Comparison of ENCODE assay signal across 8 cellular contexts in genomic region chr13:67230774-67231480, GRCh38. TPM values are rescaled to one million over a fixed set of nuclear protein-coding genes. Genes with fewer than 3 reads are reported as not detected.
DNase-seq lines count a peak whose midpoint lies in the region; ATAC-seq and TF ChIP-seq lines count a peak whose summit lies in the region.

No MANE protein-coding gene starts in this region.

- H3K27me3 Mint-ChIP-seq in Calu3 (ENCODE audit: unreplicated experiment) (no peaks in the 10 kb centered on the region), MCF 10A (ENCODE audit: insufficient read depth, unreplicated experiment) (no peaks in the 10 kb centered on the region)

- H3K9me3 ChIP-seq in Peyer's patch = no peaks in the 10 kb centered on the region
- H3K9me3 ChIP-seq in iPS-20b (ENCODE audit: insufficient read depth, low read depth, low read length) = no peaks in the 10 kb centered on the region

- BruUV-seq in Calu3 (replicated peaks; lab: Mats Ljungman, UMichigan) (no TSS peak), MCF 10A (replicated peaks; lab: Mats Ljungman, UMichigan) (TSS peak; percentile 61)

- TF ChIP-seq POLR2A in Peyer's patch (IDR thresholded peaks at IDR 0.05) = no peak

- peaks cover 7% of the 10 kb centered on the region for H3K36me3 Mint-ChIP-seq in Calu3 (ENCODE audit: insufficient read depth, unreplicated experiment)
- peaks cover 14% of the 10 kb centered on the region for H3K36me3 Mint-ChIP-seq in MCF 10A (ENCODE audit: insufficient read depth, unreplicated experiment)

- TF ChIP-seq CTCF in Calu3 (IDR thresholded peaks at IDR 0.05; ENCODE audit: unreplicated experiment) (no peak), Peyer's patch (IDR thresholded peaks at IDR 0.05) (no peak), MCF 10A (IDR thresholded peaks at IDR 0.05; ENCODE audit: unreplicated experiment) (no peak)

- H3K27me3 ChIP-seq in Peyer's patch (no peaks in the 10 kb centered on the region), iPS-20b (ENCODE audit: insufficient read depth, low read length) (peaks cover 34% of the 10 kb centered on the region)

- ATAC-seq in GM19397 (IDR thresholded peaks at IDR 0.05; ENCODE audit: unreplicated experiment) (peak; percentile 39), HG03442 (IDR thresholded peaks at IDR 0.05; ENCODE audit: unreplicated experiment) (peak; percentile 32)

- H3K9ac ChIP-seq in iPS-20b (ENCODE audit: low read depth, low read length) = peak overlapping the region; percentile 79

- no peaks in the 10 kb centered on the region for H3K36me3 ChIP-seq in Peyer's patch
- H3K36me3 ChIP-seq in iPS-20b (ENCODE audit: insufficient read depth, low read depth, low read length) = no peaks in the 10 kb centered on the region

- H3K4me3 Mint-ChIP-seq in Calu3 (ENCODE audit: low read depth, unreplicated experiment) (no peak overlapping the region), MCF 10A (ENCODE audit: unreplicated experiment) (no peak overlapping the region)

- DNase-seq in Calu3 (peak; percentile 5), Peyer's patch (peak; percentile 18 to 61 (median 59)), MCF 10A (ENCODE audit: unreplicated experiment) (peak; percentile 69), skeletal muscle cell (ENCODE audit: low read depth) (peak; percentile 41), NK-92 (lab: John Stamatoyannopoulos, UW; ENCODE audit: unreplicated experiment) (no peak)

- H3K27ac ChIP-seq in Peyer's patch = peak overlapping the region; percentile 58 to 83 (median 72)
- H3K27ac ChIP-seq in iPS-20b (ENCODE audit: low read length) = no peak overlapping the region

- POLR2A ChIA-PET in MCF 10A (lab: Yijun Ruan, JAX) = interaction anchor here (0.6 to 1.3 kb wide), 7 partner anchors 108 to 571 kb away, joined by 3 to 4 read pairs (median 3); no protein-coding TSS in a partner anchor

- H3K27ac Mint-ChIP-seq in Calu3 (ENCODE audit: unreplicated experiment) = no peak overlapping the region
- no peak overlapping the region for H3K27ac Mint-ChIP-seq in MCF 10A (ENCODE audit: low read depth, unreplicated experiment)

- H3K4me1 ChIP-seq in Peyer's patch = peaks cover 0 to 8% (median 2%) of the 10 kb centered on the region in 4 donors
- peaks cover 17% of the 10 kb centered on the region for H3K4me1 ChIP-seq in iPS-20b (ENCODE audit: insufficient read depth, low read length)

- CTCF ChIA-PET in Calu3 (lab: Charles Lee) = interaction anchor here (0.6 kb wide), 1 partner anchor 27 kb away, joined by 3 read pairs; no protein-coding TSS in a partner anchor
- CTCF ChIA-PET in MCF 10A (lab: Yijun Ruan, JAX) = interaction anchor here (0.5 to 2.2 kb wide), 4 partner anchors 112 to 1231 kb away, joined by 3 to 6 read pairs (median 4); no protein-coding TSS in a partner anchor

- peak overlapping the region; percentile 50 to 77 (median 65) for H3K4me3 ChIP-seq in Peyer's patch
- peak overlapping the region; percentile 90 for H3K4me3 ChIP-seq in iPS-20b (ENCODE audit: low read length)
- H3K4me3 ChIP-seq in skeletal muscle cell (ENCODE audit: low read depth, low read length) = peak overlapping the region; percentile 99

- intact Hi-C loops in Calu3 (cut with micrococcal nuclease; ENCODE audit: unreplicated experiment) = loop anchor here (10.0 kb wide), 1 partner anchor 1576 kb away; no protein-coding TSS in a partner anchor
- intact Hi-C loops in MCF 10A (cut with micrococcal nuclease) = loop anchor here (2.0 to 5.0 kb wide), 2 partner anchors 176 to 1696 kb away; no protein-coding TSS in a partner anchor

- H3K4me1 Mint-ChIP-seq in Calu3 (ENCODE audit: low read depth, unreplicated experiment) (no peaks in the 10 kb centered on the region), MCF 10A (ENCODE audit: insufficient read depth, unreplicated experiment) (peaks cover 11% of the 10 kb centered on the region)

- H3K9me3 Mint-ChIP-seq in Calu3 (ENCODE audit: low read depth, unreplicated experiment) (no peaks in the 10 kb centered on the region), MCF 10A (ENCODE audit: unreplicated experiment) (no peaks in the 10 kb centered on the region)

RNA-seq across cellular contexts. Expression of gene PCDH9, which starts 0.8 kb away (rescaled TPM):
- 1.3 and 2.1 TPM in 2 replicates for total RNA-seq in Calu3 (2022)
- 1 to 10 TPM in 2 of 4 donors, under 1 TPM in 2; 0.57 to 1.7 (median 0.97) TPM for total RNA-seq in Peyer's patch
- total RNA-seq in MCF 10A (2022) = 7.2 and 10.1 TPM in 2 replicates
